In genomic region chr2:219128401-219128800, GRCh38 we compare ENCODE assay signal across 20 cellular contexts.
"Had no signal": no experiment of that assay in that cellular context is flagged by ENCODE, and none has a peak within 500 bp of the region (broad histone marks: within the 10 kb centered on the region; RNA-seq: fewer than 3 reads in every experiment).

No MANE protein-coding gene starts in this region.

- H3K27ac ChIP-seq: gastroesophageal sphincter, left lung, skin epidermis, tibial nerve, uterus had no signal

- H3K9me3 ChIP-seq: body of pancreas, gastroesophageal sphincter, heart right ventricle, left lung, tibial nerve, uterus had no signal

- H3K27me3 ChIP-seq: body of pancreas, gastroesophageal sphincter, heart right ventricle, left lung, tibial nerve, uterus had no signal

- H3K4me3 ChIP-seq: body of pancreas, gastroesophageal sphincter, heart right ventricle, left lung, skin epidermis, tibial nerve, uterus had no signal

- H3K36me3 ChIP-seq: gastroesophageal sphincter, left lung, uterus had no signal

- DNase-seq: activated CD4-positive, alpha-beta T cell treated with anti-CD3 and anti-CD28 coated beads, Interleukin-2, amount 10 ng/mL, durations not matched to agents 24 days and 14 days; activated CD4-positive, CD25-positive, alpha-beta regulatory T cell; activated naive CD8-positive, alpha-beta T cell treated with anti-CD3 and anti-CD28 coated beads for 36 hours; amygdala; body of pancreas; cerebellar nuclear complex; erythroblast; heart right ventricle; left lung; mesenchymal stem cell; occipital lobe; stimulated activated CD4-positive, alpha-beta T cell treated with anti-CD3 and anti-CD28 coated beads, Interleukin-4, amount 100 ng/mL, for 4 hours; stimulated activated CD8-positive, alpha-beta memory T cell treated with anti-CD3 and anti-CD28 coated beads, Interleukin-4, amount 100 ng/mL, for 48 hours; stimulated activated naive CD4-positive, alpha-beta T cell treated with Interleukin-2 at 50 U/mL for 16 hours; substantia nigra; T-helper 1 cell; uterus had no signal

- ATAC-seq: body of pancreas, gastroesophageal sphincter, left lung had no signal
